8 cellular contexts compared by ENCODE assay signal in genomic region chrX:40266490-40267333, GRCh38.
DNase-seq lines count a peak whose midpoint lies in the region; ATAC-seq, FAIRE-seq and TF ChIP-seq lines count a peak whose summit lies in the region.

No MANE protein-coding gene starts in this region.

- peak overlapping the region; percentile 43 for H3K4me3 ChIP-seq in BE2C (ENCODE audit: low read depth, low read length)

- H3K9me3 ChIP-seq in BE2C = no peaks in the 10 kb centered on the region

- ATAC-seq in HG03342 (IDR thresholded peaks at IDR 0.05; ENCODE audit: unreplicated experiment) = no peak

- peak; percentile 65 for TF ChIP-seq CTCF in BE2C (IDR thresholded peaks at IDR 0.05; ENCODE audit: low read depth, low read length)

- FAIRE-seq in H54 (lab: Jason Lieb, UNC) = no peak

- no peaks in the 10 kb centered on the region for H3K27me3 ChIP-seq in BE2C

- TF ChIP-seq POLR2A in H54 (IDR thresholded peaks at IDR 0.05; ENCODE audit: low read depth, low read length) = no peak

- DNase-seq in BE2C = peak; percentile 81
- peak; percentile 30 for DNase-seq in H54 (ENCODE audit: insufficient read length, low spot score)
- DNase-seq in NCI-H446 treated with DMSO at 0.1 percent for 48 hours (lab: John Stamatoyannopoulos, UW) = peak; percentile 6
- peak; percentile 44 to 49 for DNase-seq in activated CD4-positive, alpha-beta T cell treated with anti-CD3 and anti-CD28 coated beads, Interleukin-2, amount 50 U/mL, for 4 hours
- DNase-seq in effector CD4-positive, alpha-beta T cell = peak; percentile 20
- DNase-seq in lung microvascular endothelial cell (ENCODE audit: low read depth in 2 of 2) = peak; percentile 66 to 73
- peak in 2 of 3 experiments; percentile 10 to 26 for DNase-seq in stimulated activated CD4-positive, alpha-beta T cell treated with anti-CD3 and anti-CD28 coated beads, TNF-alpha, amount 100 ng/mL, for 4 hours (ENCODE audit: low read depth in 3 of 3)

- H3K36me3 ChIP-seq in BE2C = no peaks in the 10 kb centered on the region

- peaks cover 14% of the 10 kb centered on the region for H3K4me1 ChIP-seq in BE2C

Comparison
In these comparisons a context has a peak if more than half of its experiments do, and no peak if none do; other contexts are left out.
1. DNase-seq: peak in every context shown above with its lines; median percentile 81 in BE2C; 70 in lung microvascular endothelial cell; 46 in activated CD4-positive, alpha-beta T cell treated with anti-CD3 and anti-CD28 coated beads, Interleukin-2, amount 50 U/mL, for 4 hours; 30 in H54; 20 in effector CD4-positive, alpha-beta T cell; 18 in stimulated activated CD4-positive, alpha-beta T cell treated with anti-CD3 and anti-CD28 coated beads, TNF-alpha, amount 100 ng/mL, for 4 hours; 6 in NCI-H446 treated with DMSO at 0.1 percent for 48 hours.